Comparison of ENCODE assay signal across 9 cellular contexts in genomic region chr21:36097427-36098230, GRCh38. TPM values are rescaled to one million over a fixed set of nuclear protein-coding genes. Genes with fewer than 3 reads are reported as not detected.
DNase-seq lines count a peak whose midpoint lies in the region; ATAC-seq and TF ChIP-seq lines count a peak whose summit lies in the region.
"Had no signal": no experiment of that assay in that cellular context is flagged by ENCODE, and none has a peak within 500 bp of the region (broad histone marks: within the 10 kb centered on the region; RNA-seq: fewer than 3 reads in every experiment).

No MANE protein-coding gene starts in this region.

- WGBS in right lobe of liver (ENCODE audit: insufficient coverage, low coverage, low lambda C conversion rate, missing lambda C conversion rate) = 83% methylated on average over 9 of the region's 9 CpGs

- no peak overlapping the region for H3K27ac ChIP-seq in SK-N-MC
- H3K27ac ChIP-seq in uterus = no peak overlapping the region
- H3K27ac ChIP-seq in right lobe of liver = no peak overlapping the region

- no peaks in the 10 kb centered on the region for H3K4me1 ChIP-seq in uterus
- H3K4me1 ChIP-seq in right lobe of liver = no peaks in the 10 kb centered on the region
- H3K4me1 ChIP-seq: HAP-1 had no signal

- H3K27me3 ChIP-seq in kidney epithelial cell (ENCODE audit: control insufficient read depth, insufficient read depth, low read length) = no peaks in the 10 kb centered on the region
- no peaks in the 10 kb centered on the region for H3K27me3 ChIP-seq in uterus
- no peaks in the 10 kb centered on the region for H3K27me3 ChIP-seq in right lobe of liver

- intact Hi-C loops in uterus (cut with DNase I; ENCODE audit: low total_unique reads) = no loop called here
- intact Hi-C loops in right lobe of liver (cut with DNase I) = no loop called here

- TF ChIP-seq POLR2A in uterus (IDR thresholded peaks at IDR 0.05) (no peak), right lobe of liver (IDR thresholded peaks at IDR 0.05) (no peak)

- ATAC-seq in HG02884 (IDR thresholded peaks at IDR 0.05; ENCODE audit: unreplicated experiment) = peak; percentile 70
- no peak for ATAC-seq in right lobe of liver

- TF ChIP-seq CTCF in kidney epithelial cell (IDR thresholded peaks at IDR 0.05; ENCODE audit: insufficient read depth, low read length, poor library complexity, severe bottlenecking) = no peak
- no peak for TF ChIP-seq CTCF in uterus (IDR thresholded peaks at IDR 0.05)
- TF ChIP-seq CTCF in right lobe of liver (IDR thresholded peaks at IDR 0.05) = no peak

- H3K9me3 ChIP-seq in SK-N-MC (ENCODE audit: low read depth, low read length) (no peaks in the 10 kb centered on the region), uterus (no peaks in the 10 kb centered on the region), right lobe of liver (no peaks in the 10 kb centered on the region)

- H3K4me3 ChIP-seq in SK-N-MC (no peak overlapping the region), kidney epithelial cell (ENCODE audit: low read depth, low read length) (no peak overlapping the region), uterus (no peak overlapping the region), right lobe of liver (no peak overlapping the region)
- H3K4me3 ChIP-seq: HAP-1 had no signal

- no peak overlapping the region for H3K9ac ChIP-seq in SK-N-MC (ENCODE audit: insufficient read length)

- H3K36me3 ChIP-seq in SK-N-MC (ENCODE audit: insufficient read depth, low read length) = no peaks in the 10 kb centered on the region
- no peaks in the 10 kb centered on the region for H3K36me3 ChIP-seq in kidney epithelial cell (ENCODE audit: control insufficient read depth, insufficient read depth, low read length)
- no peaks in the 10 kb centered on the region for H3K36me3 ChIP-seq in uterus
- H3K36me3 ChIP-seq in right lobe of liver = no peaks in the 10 kb centered on the region
- H3K36me3 ChIP-seq: HAP-1 had no signal

- peak; percentile 36 for DNase-seq in ELR (ENCODE audit: low read depth)
- DNase-seq in SK-N-MC (ENCODE audit: low read depth, low spot score) = peak; percentile 10
- DNase-seq in kidney epithelial cell (ENCODE audit: low read depth) = peak; percentile 80
- DNase-seq in uterus = no peak
- no peak for DNase-seq in right lobe of liver
- DNase-seq in DMS53 (lab: John Stamatoyannopoulos, UW) = no peak
- DNase-seq in NCI-H2107 treated with DMSO at 0.1 percent for 48 hours (lab: John Stamatoyannopoulos, UW; ENCODE audit: unreplicated experiment) = no peak

RNA-seq across cellular contexts. Expression of gene CBR1, which starts 27.8 kb away (rescaled TPM):
- total RNA-seq in kidney epithelial cell (81.0 and 120 TPM in 2 replicates), uterus (100 to 1,000 TPM in 1 of 4 donors, 10 to 100 TPM in 3; 35.7 to 152 (median 57.9) TPM), right lobe of liver (100 to 1,000 TPM in 4 of 6 experiments, 10 to 100 TPM in 2; 59.1 to 688 (median 211) TPM)

RNA-seq across cellular contexts. Expression of gene CBR3, which starts 37.2 kb away (rescaled TPM):
- total RNA-seq in kidney epithelial cell (0.21 and 0.41 TPM in 2 replicates), uterus (1 to 10 TPM; 2.6 to 7.3 (median 5.2) TPM), right lobe of liver (1 to 10 TPM in 2 of 6 experiments, under 1 TPM in 2, not detected in 2; 0.17 to 1.3 (median 0.74) TPM)

RNA-seq across cellular contexts. Expression of gene SETD4, which starts 37.3 kb away (rescaled TPM):
- total RNA-seq in kidney epithelial cell (17.9 and 19.1 TPM in 2 replicates), uterus (10 to 100 TPM; 12.4 to 35.6 (median 22.3) TPM), right lobe of liver (10 to 100 TPM in 1 of 6 experiments, 1 to 10 TPM in 5; 5.0 to 10.4 (median 7.3) TPM)

RNA-seq across cellular contexts. Expression of gene DOP1B, which starts 59.0 kb away (rescaled TPM):
- 31.5 and 37.0 TPM in 2 replicates for total RNA-seq in kidney epithelial cell
- 10 to 100 TPM in 3 of 4 donors, 1 to 10 TPM in 1; 3.8 to 18.7 (median 14.9) TPM for total RNA-seq in uterus
- total RNA-seq in right lobe of liver = 10 to 100 TPM in 5 of 6 experiments, 1 to 10 TPM in 1; 6.6 to 30.1 (median 20.9) TPM

Comparison
In these comparisons a context has a peak if more than half of its experiments do, and no peak if none do; other contexts are left out.
1. DNase-seq: peak in ELR (single experiment), SK-N-MC (single experiment) and kidney epithelial cell (single experiment); none in uterus (0 of 2), right lobe of liver (0 of 3), DMS53 (single experiment) and NCI-H2107 treated with DMSO at 0.1 percent for 48 hours (single experiment).